1 cellular context compared by ENCODE assay signal in the genomic region with DNA sequence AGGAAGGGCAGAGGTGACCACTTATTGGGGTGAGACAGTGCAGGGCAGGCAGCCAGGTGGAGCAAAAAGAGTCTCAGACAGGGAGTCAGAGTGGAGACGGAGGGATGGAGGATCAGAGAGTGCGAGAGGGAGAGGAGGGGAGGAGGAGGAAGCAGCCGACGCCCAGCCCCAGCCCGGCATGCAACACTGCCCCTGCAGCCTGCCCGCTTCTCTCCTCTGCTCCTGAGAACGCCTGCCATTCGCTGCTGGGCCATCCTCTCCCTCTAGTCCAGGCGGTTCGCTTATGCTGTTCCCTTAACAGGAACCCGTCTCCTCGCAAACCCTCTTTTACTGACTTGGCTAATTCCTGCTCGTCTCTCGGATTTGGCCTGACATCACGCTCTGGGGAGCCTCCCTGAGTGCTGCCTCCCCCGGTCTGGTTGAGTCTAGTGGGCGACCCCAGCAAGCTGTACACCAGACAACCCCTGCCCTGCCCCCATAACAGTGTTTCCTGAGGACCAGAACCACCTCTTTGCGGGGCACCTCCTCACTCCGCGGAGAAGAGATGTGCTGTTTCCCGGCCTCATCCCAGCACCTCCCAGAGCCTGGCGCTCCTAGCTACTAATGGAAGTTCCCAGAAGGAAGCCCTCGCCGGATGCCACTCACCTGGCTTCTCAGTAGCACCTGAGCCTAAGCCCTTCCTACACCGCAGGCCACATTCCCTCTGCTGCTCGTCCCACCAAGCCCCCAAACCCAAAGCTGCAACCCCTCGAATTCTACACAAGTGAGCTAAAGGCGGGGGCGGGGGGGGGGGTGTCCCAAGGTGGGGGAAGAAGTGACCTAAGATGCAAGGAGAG.
A peak's percentile ranks its signal among the peaks of the same experiment; 100 is the strongest.
TF ChIP-seq lines count a peak whose summit lies in the region.

No MANE protein-coding gene starts in this region.

TF ChIP-seq in H1, 55 proteins besides CTCF, POLR2A, EP300 and RAD21:
- TF ChIP-seq MAFK (IDR thresholded peaks at IDR 0.05; ENCODE audit: low read depth, low read length) (no peak), SP4 (IDR thresholded peaks at IDR 0.05; ENCODE audit: low read length) (no peak), BRCA1 (IDR thresholded peaks at IDR 0.05; ENCODE audit: low read depth, low read length) (no peak), TAF1 (IDR thresholded peaks at IDR 0.05; ENCODE audit: low read depth, low read length) (no peak), RBBP5 (IDR thresholded peaks at IDR 0.05; ENCODE audit: borderline replicate concordance, low read depth, low read length) (0 out of 2 replicates have a peak, but pooled peaks have one; percentile 25), SP1 (IDR thresholded peaks at IDR 0.05; ENCODE audit: low read depth, low read length) (no peak), SIN3A (conservative IDR thresholded peaks at IDR 0.05 in 1 of 2, IDR thresholded peaks at IDR 0.05 in 1 of 2; ENCODE audit: low read depth in 1 of 2, low read length in 2 of 2) (no peak), GABPA (IDR thresholded peaks at IDR 0.05; ENCODE audit: borderline replicate concordance, insufficient read depth, low read length) (no peak), CREB1 (IDR thresholded peaks at IDR 0.05) (no peak), TCF12 (IDR thresholded peaks at IDR 0.05; ENCODE audit: low read depth, low read length) (no peak), HDAC2 (IDR thresholded peaks at IDR 0.05; ENCODE audit: borderline replicate concordance in 1 of 2, low read depth in 2 of 2, low read length in 2 of 2) (peak in 1 of 2 experiments; percentile 28; a peak in 1 of 4 replicates), TAF7 (optimal IDR thresholded peaks at IDR 0.05; ENCODE audit: borderline replicate concordance, low read depth, low read length) (no peak), RNF2 (IDR thresholded peaks at IDR 0.05; ENCODE audit: borderline replicate concordance, low read depth, low read length, missing control alignments, poor library complexity, severe bottlenecking) (no peak), POLR2AphosphoS5 (IDR thresholded peaks at IDR 0.05; ENCODE audit: low read depth, low read length) (no peak), CBX8 (IDR thresholded peaks at IDR 0.05; ENCODE audit: borderline replicate concordance, low read depth, low read length) (no peak), SIX5 (IDR thresholded peaks at IDR 0.05; ENCODE audit: low read depth, low read length) (no peak), KDM1A (IDR thresholded peaks at IDR 0.05; ENCODE audit: borderline replicate concordance, low read length) (peak; percentile 86; the same call in 1 of the 2 replicates), NRF1 (IDR thresholded peaks at IDR 0.05; ENCODE audit: low read depth, low read length) (no peak), EZH2 (IDR thresholded peaks at IDR 0.05; ENCODE audit: low read depth, low read length, severe bottlenecking) (no peak), SP2 (IDR thresholded peaks at IDR 0.05; ENCODE audit: low read length) (no peak), CTBP2 (IDR thresholded peaks at IDR 0.05; ENCODE audit: borderline replicate concordance, insufficient read depth, insufficient read length, low read length) (peak; percentile 49), ZNF274 (IDR thresholded peaks at IDR 0.05; ENCODE audit: borderline replicate concordance, extremely low read depth, low read length) (no peak), HDAC6 (IDR thresholded peaks at IDR 0.05; ENCODE audit: low read depth, low read length) (no peak), KDM5A (IDR thresholded peaks at IDR 0.05; ENCODE audit: low read length) (no peak), CBX5 (IDR thresholded peaks at IDR 0.05; ENCODE audit: low read depth, low read length) (no peak), EGR1 (IDR thresholded peaks at IDR 0.05; ENCODE audit: borderline replicate concordance, low read depth, low read length) (0 out of 2 replicates have a peak, but pooled peaks have one; percentile 7), SAP30 (IDR thresholded peaks at IDR 0.05; ENCODE audit: insufficient read depth, insufficient replicate concordance, low read length) (no peak), SRF (IDR thresholded peaks at IDR 0.05; ENCODE audit: low read depth, low read length) (no peak), RXRA (IDR thresholded peaks at IDR 0.05; ENCODE audit: insufficient read depth, low read depth, low read length) (no peak), KDM4A (IDR thresholded peaks at IDR 0.05; ENCODE audit: low read depth, low read length, severe bottlenecking) (peak; percentile 59), TBP (IDR thresholded peaks at IDR 0.05; ENCODE audit: low read depth, low read length) (no peak), ASH2L (IDR thresholded peaks at IDR 0.05; ENCODE audit: low read length) (peak; percentile 26), PHF8 (conservative IDR thresholded peaks at IDR 0.05; ENCODE audit: low read depth, low read length) (no peak), JUND (IDR thresholded peaks at IDR 0.05; ENCODE audit: low read length) (no peak), RFX5 (IDR thresholded peaks at IDR 0.05; ENCODE audit: borderline replicate concordance, low read depth, low read length) (no peak), YY1 (IDR thresholded peaks at IDR 0.05; ENCODE audit: low read depth, low read length) (no peak), CHD2 (IDR thresholded peaks at IDR 0.05; ENCODE audit: low read length) (no peak), FOSL1 (IDR thresholded peaks at IDR 0.05; ENCODE audit: insufficient read depth, low read depth, low read length) (no peak), GTF2F1 (IDR thresholded peaks at IDR 0.05; ENCODE audit: borderline replicate concordance, low read depth, low read length) (no peak), CHD1 (IDR thresholded peaks at IDR 0.05; ENCODE audit: low read depth, low read length) (no peak), CEBPB (IDR thresholded peaks at IDR 0.05; ENCODE audit: low read depth, low read length) (no peak), BACH1 (IDR thresholded peaks at IDR 0.05; ENCODE audit: low read length) (no peak), TEAD4 (IDR thresholded peaks at IDR 0.05; ENCODE audit: low read depth, low read length) (no peak), SIRT6 (IDR thresholded peaks at IDR 0.05; ENCODE audit: low read length) (no peak), POU5F1 (IDR thresholded peaks at IDR 0.05; ENCODE audit: low read depth, low read length) (no peak), JUN (IDR thresholded peaks at IDR 0.05; ENCODE audit: low read depth, low read length) (no peak), NANOG (IDR thresholded peaks at IDR 0.05; ENCODE audit: insufficient read depth, low read depth, low read length, poor library complexity, severe bottlenecking) (no peak), BCL11A (IDR thresholded peaks at IDR 0.05; ENCODE audit: low read depth in 2 of 2, low read length in 2 of 2) (no peak), SUZ12 (IDR thresholded peaks at IDR 0.05; ENCODE audit: low read length) (no peak; the same call in 1 of the 2 replicates)
- TF ChIP-seq, protein P1, sequence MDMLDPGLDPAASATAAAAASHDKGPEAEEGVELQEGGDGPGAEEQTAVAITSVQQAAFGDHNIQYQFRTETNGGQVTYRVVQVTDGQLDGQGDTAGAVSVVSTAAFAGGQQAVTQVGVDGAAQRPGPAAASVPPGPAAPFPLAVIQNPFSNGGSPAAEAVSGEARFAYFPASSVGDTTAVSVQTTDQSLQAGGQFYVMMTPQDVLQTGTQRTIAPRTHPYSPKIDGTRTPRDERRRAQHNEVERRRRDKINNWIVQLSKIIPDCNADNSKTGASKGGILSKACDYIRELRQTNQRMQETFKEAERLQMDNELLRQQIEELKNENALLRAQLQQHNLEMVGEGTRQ (IDR thresholded peaks at IDR 0.05; ENCODE audit: low read length), result no peak
- TF ChIP-seq, protein P2, sequence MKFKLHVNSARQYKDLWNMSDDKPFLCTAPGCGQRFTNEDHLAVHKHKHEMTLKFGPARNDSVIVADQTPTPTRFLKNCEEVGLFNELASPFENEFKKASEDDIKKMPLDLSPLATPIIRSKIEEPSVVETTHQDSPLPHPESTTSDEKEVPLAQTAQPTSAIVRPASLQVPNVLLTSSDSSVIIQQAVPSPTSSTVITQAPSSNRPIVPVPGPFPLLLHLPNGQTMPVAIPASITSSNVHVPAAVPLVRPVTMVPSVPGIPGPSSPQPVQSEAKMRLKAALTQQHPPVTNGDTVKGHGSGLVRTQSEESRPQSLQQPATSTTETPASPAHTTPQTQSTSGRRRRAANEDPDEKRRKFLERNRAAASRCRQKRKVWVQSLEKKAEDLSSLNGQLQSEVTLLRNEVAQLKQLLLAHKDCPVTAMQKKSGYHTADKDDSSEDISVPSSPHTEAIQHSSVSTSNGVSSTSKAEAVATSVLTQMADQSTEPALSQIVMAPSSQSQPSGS (IDR thresholded peaks at IDR 0.05; ENCODE audit: low read length), result no peak
- TF ChIP-seq, protein P3, sequence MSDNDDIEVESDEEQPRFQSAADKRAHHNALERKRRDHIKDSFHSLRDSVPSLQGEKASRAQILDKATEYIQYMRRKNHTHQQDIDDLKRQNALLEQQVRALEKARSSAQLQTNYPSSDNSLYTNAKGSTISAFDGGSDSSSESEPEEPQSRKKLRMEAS (IDR thresholded peaks at IDR 0.05), result 0 out of 2 replicates have a peak, but pooled peaks have one; percentile 12
- TF ChIP-seq, protein P4, sequence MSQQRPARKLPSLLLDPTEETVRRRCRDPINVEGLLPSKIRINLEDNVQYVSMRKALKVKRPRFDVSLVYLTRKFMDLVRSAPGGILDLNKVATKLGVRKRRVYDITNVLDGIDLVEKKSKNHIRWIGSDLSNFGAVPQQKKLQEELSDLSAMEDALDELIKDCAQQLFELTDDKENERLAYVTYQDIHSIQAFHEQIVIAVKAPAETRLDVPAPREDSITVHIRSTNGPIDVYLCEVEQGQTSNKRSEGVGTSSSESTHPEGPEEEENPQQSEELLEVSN (IDR thresholded peaks at IDR 0.05), result no peak
- TF ChIP-seq, protein P5, sequence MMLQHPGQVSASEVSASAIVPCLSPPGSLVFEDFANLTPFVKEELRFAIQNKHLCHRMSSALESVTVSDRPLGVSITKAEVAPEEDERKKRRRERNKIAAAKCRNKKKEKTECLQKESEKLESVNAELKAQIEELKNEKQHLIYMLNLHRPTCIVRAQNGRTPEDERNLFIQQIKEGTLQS (IDR thresholded peaks at IDR 0.05; ENCODE audit: insufficient read depth, low read depth, low read length), result no peak
- TF ChIP-seq, protein P6, sequence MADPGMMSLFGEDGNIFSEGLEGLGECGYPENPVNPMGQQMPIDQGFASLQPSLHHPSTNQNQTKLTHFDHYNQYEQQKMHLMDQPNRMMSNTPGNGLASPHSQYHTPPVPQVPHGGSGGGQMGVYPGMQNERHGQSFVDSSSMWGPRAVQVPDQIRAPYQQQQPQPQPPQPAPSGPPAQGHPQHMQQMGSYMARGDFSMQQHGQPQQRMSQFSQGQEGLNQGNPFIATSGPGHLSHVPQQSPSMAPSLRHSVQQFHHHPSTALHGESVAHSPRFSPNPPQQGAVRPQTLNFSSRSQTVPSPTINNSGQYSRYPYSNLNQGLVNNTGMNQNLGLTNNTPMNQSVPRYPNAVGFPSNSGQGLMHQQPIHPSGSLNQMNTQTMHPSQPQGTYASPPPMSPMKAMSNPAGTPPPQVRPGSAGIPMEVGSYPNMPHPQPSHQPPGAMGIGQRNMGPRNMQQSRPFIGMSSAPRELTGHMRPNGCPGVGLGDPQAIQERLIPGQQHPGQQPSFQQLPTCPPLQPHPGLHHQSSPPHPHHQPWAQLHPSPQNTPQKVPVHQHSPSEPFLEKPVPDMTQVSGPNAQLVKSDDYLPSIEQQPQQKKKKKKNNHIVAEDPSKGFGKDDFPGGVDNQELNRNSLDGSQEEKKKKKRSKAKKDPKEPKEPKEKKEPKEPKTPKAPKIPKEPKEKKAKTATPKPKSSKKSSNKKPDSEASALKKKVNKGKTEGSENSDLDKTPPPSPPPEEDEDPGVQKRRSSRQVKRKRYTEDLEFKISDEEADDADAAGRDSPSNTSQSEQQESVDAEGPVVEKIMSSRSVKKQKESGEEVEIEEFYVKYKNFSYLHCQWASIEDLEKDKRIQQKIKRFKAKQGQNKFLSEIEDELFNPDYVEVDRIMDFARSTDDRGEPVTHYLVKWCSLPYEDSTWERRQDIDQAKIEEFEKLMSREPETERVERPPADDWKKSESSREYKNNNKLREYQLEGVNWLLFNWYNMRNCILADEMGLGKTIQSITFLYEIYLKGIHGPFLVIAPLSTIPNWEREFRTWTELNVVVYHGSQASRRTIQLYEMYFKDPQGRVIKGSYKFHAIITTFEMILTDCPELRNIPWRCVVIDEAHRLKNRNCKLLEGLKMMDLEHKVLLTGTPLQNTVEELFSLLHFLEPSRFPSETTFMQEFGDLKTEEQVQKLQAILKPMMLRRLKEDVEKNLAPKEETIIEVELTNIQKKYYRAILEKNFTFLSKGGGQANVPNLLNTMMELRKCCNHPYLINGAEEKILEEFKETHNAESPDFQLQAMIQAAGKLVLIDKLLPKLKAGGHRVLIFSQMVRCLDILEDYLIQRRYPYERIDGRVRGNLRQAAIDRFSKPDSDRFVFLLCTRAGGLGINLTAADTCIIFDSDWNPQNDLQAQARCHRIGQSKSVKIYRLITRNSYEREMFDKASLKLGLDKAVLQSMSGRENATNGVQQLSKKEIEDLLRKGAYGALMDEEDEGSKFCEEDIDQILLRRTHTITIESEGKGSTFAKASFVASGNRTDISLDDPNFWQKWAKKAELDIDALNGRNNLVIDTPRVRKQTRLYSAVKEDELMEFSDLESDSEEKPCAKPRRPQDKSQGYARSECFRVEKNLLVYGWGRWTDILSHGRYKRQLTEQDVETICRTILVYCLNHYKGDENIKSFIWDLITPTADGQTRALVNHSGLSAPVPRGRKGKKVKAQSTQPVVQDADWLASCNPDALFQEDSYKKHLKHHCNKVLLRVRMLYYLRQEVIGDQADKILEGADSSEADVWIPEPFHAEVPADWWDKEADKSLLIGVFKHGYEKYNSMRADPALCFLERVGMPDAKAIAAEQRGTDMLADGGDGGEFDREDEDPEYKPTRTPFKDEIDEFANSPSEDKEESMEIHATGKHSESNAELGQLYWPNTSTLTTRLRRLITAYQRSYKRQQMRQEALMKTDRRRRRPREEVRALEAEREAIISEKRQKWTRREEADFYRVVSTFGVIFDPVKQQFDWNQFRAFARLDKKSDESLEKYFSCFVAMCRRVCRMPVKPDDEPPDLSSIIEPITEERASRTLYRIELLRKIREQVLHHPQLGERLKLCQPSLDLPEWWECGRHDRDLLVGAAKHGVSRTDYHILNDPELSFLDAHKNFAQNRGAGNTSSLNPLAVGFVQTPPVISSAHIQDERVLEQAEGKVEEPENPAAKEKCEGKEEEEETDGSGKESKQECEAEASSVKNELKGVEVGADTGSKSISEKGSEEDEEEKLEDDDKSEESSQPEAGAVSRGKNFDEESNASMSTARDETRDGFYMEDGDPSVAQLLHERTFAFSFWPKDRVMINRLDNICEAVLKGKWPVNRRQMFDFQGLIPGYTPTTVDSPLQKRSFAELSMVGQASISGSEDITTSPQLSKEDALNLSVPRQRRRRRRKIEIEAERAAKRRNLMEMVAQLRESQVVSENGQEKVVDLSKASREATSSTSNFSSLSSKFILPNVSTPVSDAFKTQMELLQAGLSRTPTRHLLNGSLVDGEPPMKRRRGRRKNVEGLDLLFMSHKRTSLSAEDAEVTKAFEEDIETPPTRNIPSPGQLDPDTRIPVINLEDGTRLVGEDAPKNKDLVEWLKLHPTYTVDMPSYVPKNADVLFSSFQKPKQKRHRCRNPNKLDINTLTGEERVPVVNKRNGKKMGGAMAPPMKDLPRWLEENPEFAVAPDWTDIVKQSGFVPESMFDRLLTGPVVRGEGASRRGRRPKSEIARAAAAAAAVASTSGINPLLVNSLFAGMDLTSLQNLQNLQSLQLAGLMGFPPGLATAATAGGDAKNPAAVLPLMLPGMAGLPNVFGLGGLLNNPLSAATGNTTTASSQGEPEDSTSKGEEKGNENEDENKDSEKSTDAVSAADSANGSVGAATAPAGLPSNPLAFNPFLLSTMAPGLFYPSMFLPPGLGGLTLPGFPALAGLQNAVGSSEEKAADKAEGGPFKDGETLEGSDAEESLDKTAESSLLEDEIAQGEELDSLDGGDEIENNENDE (IDR thresholded peaks at IDR 0.05; ENCODE audit: insufficient replicate concordance, low read length), result no peak
